ENCODE assay signal across 1 cellular context in genomic region chr22:42343136-42343484, GRCh38.
TF ChIP-seq lines count a peak whose summit lies in the region.

No MANE protein-coding gene starts in this region.

TF ChIP-seq in HEK293, 187 proteins besides CTCF, POLR2A, EP300 and RAD21 (continued from another document):
- no peak for TF ChIP-seq ZNF549 (tag by site-specific recombination; IDR thresholded peaks at IDR 0.05)
- no peak for TF ChIP-seq ZNF560 (tag by site-specific recombination; IDR thresholded peaks at IDR 0.05; ENCODE audit: borderline replicate concordance)
- TF ChIP-seq ZNF175 (tag by site-specific recombination; IDR thresholded peaks at IDR 0.05): no peak
- peak; percentile 37; the same call in 1 of the 2 replicates for TF ChIP-seq EGR2 (tag by site-specific recombination; IDR thresholded peaks at IDR 0.05; ENCODE audit: low read depth)
- TF ChIP-seq ZNF561 (tag by site-specific recombination; IDR thresholded peaks at IDR 0.05; ENCODE audit: borderline replicate concordance): no peak
- TF ChIP-seq ZFP41 (tag by site-specific recombination; IDR thresholded peaks at IDR 0.05; ENCODE audit: borderline replicate concordance): no peak
- no peak for TF ChIP-seq ZNF660 (tag by site-specific recombination; IDR thresholded peaks at IDR 0.05)
- TF ChIP-seq ZNF768 (tag by site-specific recombination; IDR thresholded peaks at IDR 0.05): 0 out of 2 replicates have a peak, but pooled peaks have one; percentile 33
- no peak for TF ChIP-seq ZNF610 (tag by site-specific recombination; IDR thresholded peaks at IDR 0.05; ENCODE audit: borderline replicate concordance)
- TF ChIP-seq HOXD13 (CRISPR knock-in tag; IDR thresholded peaks at IDR 0.05; ENCODE audit: borderline replicate concordance): no peak
- no peak for TF ChIP-seq TCF7L2 (IDR thresholded peaks at IDR 0.05; ENCODE audit: borderline replicate concordance, low read depth, low read length)
- no peak for TF ChIP-seq ZNF449 (tag by site-specific recombination; IDR thresholded peaks at IDR 0.05)
- peak; percentile 27; the same call in 1 of the 2 replicates for TF ChIP-seq SP7 (tag by site-specific recombination; IDR thresholded peaks at IDR 0.05)
- TF ChIP-seq BCL11B (tag by site-specific recombination; IDR thresholded peaks at IDR 0.05; ENCODE audit: low read depth): peak; percentile 73
- no peak for TF ChIP-seq ELK4 (IDR thresholded peaks at IDR 0.05; ENCODE audit: borderline replicate concordance, low read depth, low read length)
- no peak for TF ChIP-seq MZF1 (tag by site-specific recombination; IDR thresholded peaks at IDR 0.05; ENCODE audit: borderline replicate concordance)
- TF ChIP-seq ZNF280C (tag by site-specific recombination; IDR thresholded peaks at IDR 0.05): no peak
- 0 out of 2 replicates have a peak, but pooled peaks have one; percentile 31 for TF ChIP-seq ZSCAN23 (tag by site-specific recombination; IDR thresholded peaks at IDR 0.05)
- no peak for TF ChIP-seq ZNF624 (tag by site-specific recombination; IDR thresholded peaks at IDR 0.05)
- TF ChIP-seq ZNF23 (tag by site-specific recombination; IDR thresholded peaks at IDR 0.05; ENCODE audit: borderline replicate concordance): no peak
- no peak for TF ChIP-seq ZNF354C (tag by site-specific recombination; IDR thresholded peaks at IDR 0.05; ENCODE audit: borderline replicate concordance, low read depth)
- no peak for TF ChIP-seq GLI2 (tag by site-specific recombination; IDR thresholded peaks at IDR 0.05; ENCODE audit: borderline replicate concordance, low read depth)
- TF ChIP-seq REPIN1 (tag by site-specific recombination; IDR thresholded peaks at IDR 0.05; ENCODE audit: low read depth): no peak
- no peak for TF ChIP-seq ZSCAN18 (tag by site-specific recombination; IDR thresholded peaks at IDR 0.05)
- no peak for TF ChIP-seq ZNF266 (tag by site-specific recombination; IDR thresholded peaks at IDR 0.05; ENCODE audit: low read depth)
- no peak for TF ChIP-seq GLIS1 (tag by site-specific recombination; IDR thresholded peaks at IDR 0.05)
- no peak; the same call in 1 of the 2 replicates for TF ChIP-seq ZXDB (tag by site-specific recombination; IDR thresholded peaks at IDR 0.05)
